Comparison of ENCODE assay signal across 20 cellular contexts in the genomic region with DNA sequence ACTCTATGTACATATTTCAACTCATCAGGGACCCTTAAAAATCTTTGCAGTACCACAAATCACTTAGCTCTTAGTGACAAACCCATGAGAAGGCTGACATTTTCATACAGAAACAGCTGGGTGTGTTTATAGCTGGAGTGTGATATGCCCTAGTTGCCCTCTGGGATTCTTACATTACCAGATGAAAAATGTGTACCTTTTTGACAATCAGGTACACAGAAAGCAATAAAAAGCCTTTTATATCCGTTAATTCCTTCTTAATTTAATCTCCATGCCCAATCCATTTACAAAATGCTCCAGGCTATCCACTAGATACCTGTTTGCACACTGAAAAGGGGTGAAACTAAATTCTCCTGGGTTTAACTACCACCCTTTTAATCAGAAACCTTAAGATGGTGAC.
DNase-seq lines count a peak whose midpoint lies in the region; ATAC-seq and TF ChIP-seq lines count a peak whose summit lies in the region.
"Had no signal": no experiment of that assay in that cellular context is flagged by ENCODE, and none has a peak within 500 bp of the region (broad histone marks: within the 10 kb centered on the region; RNA-seq: fewer than 3 reads in every experiment).

No MANE protein-coding gene starts in this region.

- H3K4me3 Mint-ChIP-seq in WTC11, result no peak overlapping the region
- H3K4me3 Mint-ChIP-seq: B cell; CD14-positive monocyte; CD4-positive, alpha-beta T cell; CD8-positive, alpha-beta memory T cell had no signal

- H3K9me3 ChIP-seq in SJCRH30 (replicated peaks), result no peaks in the 10 kb centered on the region
- H3K9me3 ChIP-seq: BLaER1 treated with 17β-estradiol and CSF1 and Interleukin-3, amounts not matched to agents 10 nM and 100 nM had no signal

- no peak overlapping the region for H3K4me3 ChIP-seq in SJCRH30
- H3K4me3 ChIP-seq: BLaER1 treated with 17β-estradiol and CSF1 and Interleukin-3, amounts not matched to agents 10 nM and 100 nM; GM12878; GM23248 had no signal

- no peaks in the 10 kb centered on the region for H3K27me3 Mint-ChIP-seq in WTC11 (ENCODE audit: low read depth)
- H3K27me3 Mint-ChIP-seq: B cell; CD4-positive, alpha-beta T cell; CD8-positive, alpha-beta memory T cell had no signal

- no peaks in the 10 kb centered on the region for H3K36me3 ChIP-seq in SJCRH30
- H3K36me3 ChIP-seq: BLaER1 treated with 17β-estradiol and CSF1 and Interleukin-3, amounts not matched to agents 10 nM and 100 nM had no signal

- peaks cover 13% of the 10 kb centered on the region for H3K9me3 Mint-ChIP-seq in WTC11
- H3K9me3 Mint-ChIP-seq: CD4-positive, alpha-beta T cell; CD8-positive, alpha-beta memory T cell had no signal

- DNase-seq in NCI-H2171 treated with DMSO at 0.1 percent for 48 hours (lab: John Stamatoyannopoulos, UW) (peak; percentile 37), NCI-H2171 (lab: John Stamatoyannopoulos, UW) (no peak), NCI-H69 (lab: John Stamatoyannopoulos, UW) (peak; percentile 93), SJCRH30 (peak; percentile 43 to 87), WTC11 (ENCODE audit: low spot score) (no peak), NCI-H1092 treated with DMSO at 0.1 percent for 48 hours (lab: John Stamatoyannopoulos, UW) (no peak)
- DNase-seq: CD4-positive, alpha-beta T cell; CD8-positive, alpha-beta memory T cell; DMS 273 treated with DMSO at 0.1 percent for 48 hours; DMS79; EL; GDM1; GM23248; H7; HCEC 1CT had no signal

- peak overlapping the region; percentile 59 for H3K27ac ChIP-seq in SJCRH30
- H3K27ac ChIP-seq: 22Rv1; BLaER1 treated with 17β-estradiol and CSF1 and Interleukin-3, amounts not matched to agents 10 nM and 100 nM; GM23248 had no signal

- no peaks in the 10 kb centered on the region for H3K27me3 ChIP-seq in SJCRH30
- H3K27me3 ChIP-seq: BLaER1 treated with 17β-estradiol and CSF1 and Interleukin-3, amounts not matched to agents 10 nM and 100 nM had no signal

- no peak for TF ChIP-seq CTCF in WTC11 (IDR thresholded peaks at IDR 0.05)

- POLR2A ChIA-PET in WTC11 (lab: Charles Lee), result no interaction called here

- peaks cover 11% of the 10 kb centered on the region; the same call in 1 of the 2 replicates for H3K36me3 Mint-ChIP-seq in WTC11
- H3K36me3 Mint-ChIP-seq: CD14-positive monocyte had no signal

- peaks cover 35% of the 10 kb centered on the region for H3K4me1 Mint-ChIP-seq in WTC11
- H3K4me1 Mint-ChIP-seq: B cell; CD14-positive monocyte; CD8-positive, alpha-beta memory T cell had no signal

- no peak overlapping the region for H3K27ac Mint-ChIP-seq in WTC11
- H3K27ac Mint-ChIP-seq: B cell; CD14-positive monocyte; CD4-positive, alpha-beta T cell; CD8-positive, alpha-beta memory T cell had no signal

- CTCF ChIA-PET in WTC11 (lab: Charles Lee), result no interaction called here

- no peak for ATAC-seq in WTC11
- ATAC-seq: GM12878 had no signal

- peaks cover 24% of the 10 kb centered on the region for H3K4me1 ChIP-seq in SJCRH30
- H3K4me1 ChIP-seq: BLaER1 treated with 17β-estradiol and CSF1 and Interleukin-3, amounts not matched to agents 10 nM and 100 nM had no signal

TF ChIP-seq in WTC11, 78 proteins besides CTCF, POLR2A, EP300 and RAD21:
- no peak for TF ChIP-seq ZNF317 (CRISPR knock-in tag; IDR thresholded peaks at IDR 0.05; ENCODE audit: borderline replicate concordance, low read depth)
- TF ChIP-seq MXD4 (CRISPR knock-in tag; IDR thresholded peaks at IDR 0.05; ENCODE audit: borderline replicate concordance), result no peak
- TF ChIP-seq ETV6 (CRISPR knock-in tag; IDR thresholded peaks at IDR 0.05), result no peak
- TF ChIP-seq RORB (CRISPR knock-in tag; IDR thresholded peaks at IDR 0.05), result no peak

Comparison
In these comparisons a context has a peak if more than half of its experiments do, and no peak if none do; other contexts are left out.
1. DNase-seq: peak in NCI-H2171 treated with DMSO at 0.1 percent for 48 hours (single experiment), NCI-H69 (single experiment) and SJCRH30 (2 of 2); none in NCI-H2171 (single experiment), WTC11 (single experiment) and NCI-H1092 treated with DMSO at 0.1 percent for 48 hours (single experiment).